Comparison of ENCODE assay signal across 1 cellular context in the genomic region with DNA sequence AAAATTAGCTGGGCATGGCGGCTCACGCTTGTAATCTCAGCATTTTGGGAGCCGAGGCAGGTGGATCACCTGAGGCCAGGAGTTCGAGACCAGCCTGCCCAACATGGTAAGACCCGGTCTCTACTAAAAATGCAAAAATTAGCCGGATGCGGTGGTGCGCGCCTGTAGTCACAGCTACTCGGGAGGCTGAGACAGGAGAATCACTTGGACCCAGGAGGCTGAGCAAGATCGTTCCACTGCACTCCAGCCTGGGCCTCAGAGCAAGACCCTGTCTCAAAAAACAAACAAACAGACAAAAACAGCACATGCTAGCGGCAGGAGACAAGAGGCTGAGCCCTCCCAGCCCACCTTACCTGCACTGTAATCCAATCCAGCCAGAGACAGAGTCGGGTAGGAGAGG.
TF ChIP-seq lines count a peak whose summit lies in the region.

No MANE protein-coding gene starts in this region.

TF ChIP-seq in H1, 55 proteins besides CTCF, POLR2A, EP300 and RAD21:
- TF ChIP-seq CEBPB (IDR thresholded peaks at IDR 0.05; ENCODE audit: low read depth, low read length) = no peak
